Comparison of ENCODE assay signal across 18 cellular contexts in genomic region chr4:138948918-138949317, GRCh38.
"Had no signal": no experiment of that assay in that cellular context is flagged by ENCODE, and none has a peak within 500 bp of the region (broad histone marks: within the 10 kb centered on the region; RNA-seq: fewer than 3 reads in every experiment).

No MANE protein-coding gene starts in this region.

- FAIRE-seq: endothelial cell of umbilical vein, frontal cortex, small intestine had no signal

- H3K4me3 ChIP-seq: lung, mucosa of descending colon, transverse colon had no signal

- H3K27me3 ChIP-seq: transverse colon had no signal

- H3K4me1 ChIP-seq: transverse colon had no signal

- H3K36me3 ChIP-seq: transverse colon, WERI-Rb-1 had no signal

- ATAC-seq: left cardiac atrium, mucosa of descending colon, natural killer cell, right cardiac atrium had no signal

- H3K27ac ChIP-seq: transverse colon, WERI-Rb-1 had no signal

- H3K9me3 ChIP-seq: mucosa of descending colon, transverse colon had no signal

- DNase-seq: activated CD4-positive, alpha-beta T cell treated with anti-CD3 and anti-CD28 coated beads, Interleukin-2, amount 50 U/mL, for 48 hours; activated naive CD4-positive, alpha-beta T cell treated with anti-CD3 and anti-CD28 coated beads, Interleukin-2, amount 50 U/mL, for 16 hours; effector CD8-positive, alpha-beta T cell; head of caudate nucleus; left cardiac atrium; mucosa of descending colon; natural killer cell; right cardiac atrium; small intestine; stimulated activated CD4-positive, alpha-beta T cell treated with anti-CD3 and anti-CD28 coated beads, Interleukin-4, amount 100 ng/mL, for 4 hours; stimulated activated CD8-positive, alpha-beta memory T cell treated with anti-CD3 and anti-CD28 coated beads, Interleukin-4, amount 100 ng/mL, for 48 hours; stimulated activated naive CD4-positive, alpha-beta T cell treated with Interleukin-2 at 50 U/mL for 16 hours; substantia nigra; transverse colon; WERI-Rb-1 had no signal
